Comparison of ENCODE assay signal across 25 cellular contexts in the genomic region with DNA sequence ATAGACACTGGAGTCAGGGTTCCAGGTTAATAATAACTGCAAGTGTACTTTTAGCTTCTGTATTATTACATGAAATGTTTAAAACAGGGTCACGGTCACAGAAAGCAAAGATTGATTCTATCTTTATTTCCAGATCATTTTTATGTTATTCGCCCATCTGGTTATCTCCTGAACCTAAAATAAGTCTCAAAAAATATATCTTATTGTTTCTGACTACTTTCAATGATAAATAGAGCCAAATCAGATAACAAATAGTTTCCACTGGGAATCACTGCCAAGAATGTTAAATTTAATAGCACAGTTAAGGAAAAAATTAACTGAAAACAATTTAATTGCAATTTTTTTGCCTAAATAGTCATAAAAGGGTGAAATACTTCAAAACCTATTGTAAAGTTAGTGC. TPM values are rescaled to one million over a fixed set of nuclear protein-coding genes. Genes with fewer than 3 reads are reported as not detected.
A peak's percentile ranks its signal among the peaks of the same experiment; 100 is the strongest.
DNase-seq lines count a peak whose midpoint lies in the region; ATAC-seq, FAIRE-seq and TF ChIP-seq lines count a peak whose summit lies in the region.
"Had no signal": no experiment of that assay in that cellular context is flagged by ENCODE, and none has a peak within 500 bp of the region (broad histone marks: within the 10 kb centered on the region; RNA-seq: fewer than 3 reads in every experiment).

No MANE protein-coding gene starts in this region.

- POLR2A ChIA-PET in SK-N-SH (lab: Yijun Ruan, JAX): no interaction called here

- no peak overlapping the region for H2AFZ ChIP-seq in SK-N-SH (ENCODE audit: low read depth)

- H3F3A ChIP-seq in SK-N-SH (replicated peaks; ENCODE audit: insufficient read depth): no peaks in the 10 kb centered on the region

- H3K27ac ChIP-seq in SK-N-SH (ENCODE audit: low read depth in 2 of 2, low read length in 1 of 2) (peak overlapping the region in 1 of 2 experiments; percentile 94; a peak in 2 of 4 replicates), VCaP (peak overlapping the region; percentile 77), kidney (ENCODE audit: low read depth in 2 of 2, low read length in 2 of 2) (no peak overlapping the region)
- H3K27ac ChIP-seq: BLaER1 treated with 17β-estradiol and CSF1 and Interleukin-3, amounts not matched to agents 10 nM and 100 nM had no signal

- no peak for ATAC-seq in GM18502 (IDR thresholded peaks at IDR 0.05; ENCODE audit: poor library complexity, unreplicated experiment)
- ATAC-seq: GM12878 had no signal

- CTCF ChIA-PET in SK-N-SH (lab: Yijun Ruan, JAX): interaction anchor here (0.9 to 1.6 kb wide), 2 partner anchors 17 to 52 kb away, joined by 3 to 4 read pairs; no protein-coding TSS in a partner anchor

- H3K9ac ChIP-seq in SK-N-SH (no peak overlapping the region), kidney (ENCODE audit: low read length in 2 of 2) (no peak overlapping the region)
- H3K9ac ChIP-seq: BLaER1 treated with 17β-estradiol and CSF1 and Interleukin-3, amounts not matched to agents 10 nM and 100 nM had no signal

- H3K79me2 ChIP-seq in SK-N-SH (ENCODE audit: insufficient read depth): no peaks in the 10 kb centered on the region

- H3K4me3 ChIP-seq in SK-N-SH (ENCODE audit: low read depth in 2 of 2, low read length in 1 of 2): no peak overlapping the region
- no peak overlapping the region for H3K4me3 ChIP-seq in kidney (ENCODE audit: low read length in 2 of 2)
- H3K4me3 ChIP-seq: BLaER1 treated with 17β-estradiol and CSF1 and Interleukin-3, amounts not matched to agents 10 nM and 100 nM; GM12878; HAP-1 had no signal

- H3K9me3 ChIP-seq in SK-N-SH (no peaks in the 10 kb centered on the region), kidney (ENCODE audit: control insufficient read depth in 1 of 2, low read length in 2 of 2) (no peaks in the 10 kb centered on the region)
- H3K9me3 ChIP-seq: BE2C; BLaER1 treated with 17β-estradiol and CSF1 and Interleukin-3, amounts not matched to agents 10 nM and 100 nM; HAP-1 had no signal

- no peak for TF ChIP-seq RAD21 in SK-N-SH (IDR thresholded peaks at IDR 0.05; ENCODE audit: low read length)

- no peaks in the 10 kb centered on the region for H3K27me3 ChIP-seq in SK-N-SH (ENCODE audit: insufficient read depth)
- H3K27me3 ChIP-seq: BE2C had no signal

- DNase-seq in SK-N-SH (no peak), kidney (no peak), AG08395 (ENCODE audit: low spot score) (no peak), NCI-H1105 (lab: John Stamatoyannopoulos, UW) (no peak)
- no peak for DNase-seq in NK-92 treated with Interleukin-12 subunit alpha and Interleukin-12 subunit beta, amount 100 ng/mL, for 24 hours (lab: John Stamatoyannopoulos, UW)
- DNase-seq: AML-193; BE2C; CD4-positive, alpha-beta T cell; CD8-positive, alpha-beta memory T cell; DMS 273 treated with DMSO at 0.1 percent for 48 hours; DMS79; EL; GDM1; GOT3; HFFc6 had no signal

- intact Hi-C loops in kidney (cut with DNase I): no loop called here

- H3K9me2 ChIP-seq in SK-N-SH: no peaks in the 10 kb centered on the region

- no peak overlapping the region for H3K4me2 ChIP-seq in SK-N-SH
- H3K4me2 ChIP-seq: BLaER1 treated with 17β-estradiol and CSF1 and Interleukin-3, amounts not matched to agents 10 nM and 100 nM had no signal

- no peaks in the 10 kb centered on the region for H3K36me3 ChIP-seq in SK-N-SH (replicated peaks in 1 of 2; ENCODE audit: control insufficient read depth in 1 of 2, insufficient read depth in 2 of 2, low read length in 1 of 2)
- no peaks in the 10 kb centered on the region for H3K36me3 ChIP-seq in kidney (ENCODE audit: control insufficient read depth in 1 of 2, insufficient read depth in 2 of 2, low read length in 2 of 2)
- H3K36me3 ChIP-seq: BE2C; BLaER1 treated with 17β-estradiol and CSF1 and Interleukin-3, amounts not matched to agents 10 nM and 100 nM; HAP-1 had no signal

- 10% methylated on average over 2 of the region's 2 CpGs for WGBS in SK-N-SH (ENCODE audit: low lambda C conversion rate)

- peak; percentile 47 to 71; a peak in 3 of 4 replicates for TF ChIP-seq EP300 in SK-N-SH (IDR thresholded peaks at IDR 0.05; ENCODE audit: borderline replicate concordance in 1 of 2, low read depth in 1 of 2, low read length in 1 of 2)

- no peaks in the 10 kb centered on the region for H4K20me1 ChIP-seq in SK-N-SH (ENCODE audit: insufficient read depth)

- peaks cover 0 to 25% of the 10 kb centered on the region in 2 experiments; a peak in 3 of 4 replicates for H3K4me1 ChIP-seq in SK-N-SH (ENCODE audit: control insufficient read depth in 1 of 2, insufficient read depth in 2 of 2, low read depth in 1 of 2, low read length in 1 of 2)
- H3K4me1 ChIP-seq in kidney (ENCODE audit: control insufficient read depth in 1 of 2, insufficient read depth in 1 of 2, low read depth in 1 of 2, low read length in 2 of 2): no peaks in the 10 kb centered on the region

- TF ChIP-seq CTCF in SK-N-SH (IDR thresholded peaks at IDR 0.05) (no peak), VCaP (conservative IDR thresholded peaks at IDR 0.05) (no peak), kidney (IDR thresholded peaks at IDR 0.05; ENCODE audit: borderline replicate concordance, extremely low read depth, insufficient read depth) (no peak)

- peak; percentile 95 for FAIRE-seq in endometrium (lab: Jason Lieb, UNC)
- FAIRE-seq in kidney (lab: Jason Lieb, UNC): peak; percentile 38
- FAIRE-seq: D721Med, GM12878, H54 had no signal

TF ChIP-seq in SK-N-SH, 30 proteins besides CTCF, POLR2A, EP300 and RAD21:
- TF ChIP-seq USF2 (IDR thresholded peaks at IDR 0.05; ENCODE audit: borderline replicate concordance, low read depth, low read length) (no peak), NFIC (IDR thresholded peaks at IDR 0.05; ENCODE audit: borderline replicate concordance) (peak; percentile 83), CHD2 (IDR thresholded peaks at IDR 0.05; ENCODE audit: low read length, partially characterized antibody) (peak; percentile 21), TAF1 (IDR thresholded peaks at IDR 0.05; ENCODE audit: borderline replicate concordance, low read depth, low read length) (no peak), TEAD4 (IDR thresholded peaks at IDR 0.05; ENCODE audit: borderline replicate concordance, insufficient read depth) (peak; percentile 53; the same call in 1 of the 2 replicates), SIN3A (IDR thresholded peaks at IDR 0.05; ENCODE audit: borderline replicate concordance, low read depth, low read length) (no peak), RCOR1 (IDR thresholded peaks at IDR 0.05; ENCODE audit: low read length) (0 out of 2 replicates have a peak, but pooled peaks have one; percentile 31), IRF3 (IDR thresholded peaks at IDR 0.05; ENCODE audit: low read depth, low read length) (no peak), FOSL2 (IDR thresholded peaks at IDR 0.05; ENCODE audit: borderline replicate concordance, low read depth) (no peak), TCF12 (IDR thresholded peaks at IDR 0.05) (peak; percentile 65), MAX (IDR thresholded peaks at IDR 0.05; ENCODE audit: low read depth) (no peak), FOXM1 (IDR thresholded peaks at IDR 0.05; ENCODE audit: low read depth) (no peak)
- TF ChIP-seq, protein P1, sequence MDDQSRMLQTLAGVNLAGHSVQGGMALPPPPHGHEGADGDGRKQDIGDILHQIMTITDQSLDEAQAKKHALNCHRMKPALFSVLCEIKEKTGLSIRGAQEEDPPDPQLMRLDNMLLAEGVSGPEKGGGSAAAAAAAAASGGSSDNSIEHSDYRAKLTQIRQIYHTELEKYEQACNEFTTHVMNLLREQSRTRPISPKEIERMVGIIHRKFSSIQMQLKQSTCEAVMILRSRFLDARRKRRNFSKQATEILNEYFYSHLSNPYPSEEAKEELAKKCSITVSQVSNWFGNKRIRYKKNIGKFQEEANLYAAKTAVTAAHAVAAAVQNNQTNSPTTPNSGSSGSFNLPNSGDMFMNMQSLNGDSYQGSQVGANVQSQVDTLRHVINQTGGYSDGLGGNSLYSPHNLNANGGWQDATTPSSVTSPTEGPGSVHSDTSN (IDR thresholded peaks at IDR 0.05): peak; percentile 25; the same call in 1 of the 2 replicates

RNA-seq across cellular contexts. Expression of gene VEGFD, which starts 17.2 kb away (rescaled TPM):
- polyA plus RNA-seq in SK-N-SH (2012; rRNA removed) (5.3 and 6.3 TPM in 2 replicates), kidney (ENCODE audit: insufficient read depth, low read depth, low replicate concordance) (1.2 TPM)
- polyA plus RNA-seq in SK-N-SH (2012; cell fraction: cytosol; rRNA removed): 6.8 and 7.3 TPM in 2 replicates
- polyA plus RNA-seq in SK-N-SH (2012; cell fraction: nucleus; rRNA removed): 1.6 and 3.2 TPM in 2 replicates
- total RNA-seq in kidney: 1.5 TPM
- total RNA-seq: A172; CD4-positive, alpha-beta T cell; CD8-positive, alpha-beta memory T cell; GM12878; HFFc6 had no signal
- polyA plus RNA-seq: CD14-positive monocyte; CD8-positive, alpha-beta memory T cell had no signal
